ENCODE assay signal across 24 cellular contexts in genomic region chr16:52052818-52053217, GRCh38.
"Had no signal": no experiment of that assay in that cellular context is flagged by ENCODE, and none has a peak within 500 bp of the region (broad histone marks: within the 10 kb centered on the region; RNA-seq: fewer than 3 reads in every experiment).

No MANE protein-coding gene starts in this region.

- H3K9me3 Mint-ChIP-seq: endodermal cell, mesothelial cell of epicardium had no signal

- DNase-seq: colonic mucosa; cortex of kidney; effector CD8-positive, alpha-beta T cell; effector memory CD8-positive, alpha-beta T cell; endodermal cell; erythroblast; esophagus squamous epithelium; foreskin fibroblast; foreskin melanocyte; gastrocnemius medialis; glutamatergic neuron; head of caudate nucleus; heart right ventricle; hippocampal formation; left cardiac atrium; left ventricle myocardium inferior; lower lobe of right lung; mesenchymal stem cell; mucosa of descending colon; naive B cell had no signal

- H3K27ac Mint-ChIP-seq: dendritic cell treated with granulocyte-macrophage colony-stimulating factor and Interleukin-4, amounts not matched to agents 40 ng/mL and 50 ng/mL, for 4 days; effector memory CD8-positive, alpha-beta T cell; endodermal cell; mesothelial cell of epicardium; naive B cell had no signal

- H3K9me3 ChIP-seq: colonic mucosa, esophagus squamous epithelium, gastrocnemius medialis, lower lobe of right lung, mucosa of descending colon had no signal

- H3K4me1 Mint-ChIP-seq: mesothelial cell of epicardium, naive B cell had no signal

- H3K4me3 Mint-ChIP-seq: dendritic cell treated with granulocyte-macrophage colony-stimulating factor and Interleukin-4, amounts not matched to agents 40 ng/mL and 50 ng/mL, for 4 days; effector memory CD8-positive, alpha-beta T cell; endodermal cell; mesothelial cell of epicardium; naive B cell had no signal

- H3K27ac ChIP-seq: colonic mucosa, epithelial cell of prostate, esophagus squamous epithelium, gastrocnemius medialis, heart right ventricle, left ventricle myocardium inferior, lower lobe of right lung had no signal

- H3K27me3 ChIP-seq: colonic mucosa, esophagus squamous epithelium, gastrocnemius medialis had no signal

- H3K27me3 Mint-ChIP-seq: dendritic cell treated with granulocyte-macrophage colony-stimulating factor and Interleukin-4, amounts not matched to agents 40 ng/mL and 50 ng/mL, for 4 days; effector memory CD8-positive, alpha-beta T cell had no signal

- H3K4me3 ChIP-seq: colonic mucosa, esophagus squamous epithelium, gastrocnemius medialis, heart right ventricle, left ventricle myocardium inferior, lower lobe of right lung, mucosa of descending colon had no signal

- H3K36me3 ChIP-seq: colonic mucosa, esophagus squamous epithelium, gastrocnemius medialis, heart right ventricle, left ventricle myocardium inferior, lower lobe of right lung had no signal

- ATAC-seq: effector memory CD8-positive, alpha-beta T cell; esophagus mucosa; gastrocnemius medialis; heart right ventricle; left cardiac atrium; lower lobe of right lung; mucosa of descending colon had no signal

- H3K36me3 Mint-ChIP-seq: mesothelial cell of epicardium, naive B cell had no signal

- H3K4me1 ChIP-seq: colonic mucosa, esophagus squamous epithelium, gastrocnemius medialis, heart right ventricle, left ventricle myocardium inferior, lower lobe of right lung had no signal
